In genomic region chr1:64817364-64817763, GRCh38 we compare ENCODE assay signal across 3 cellular contexts.
DNase-seq lines count a peak whose midpoint lies in the region; ATAC-seq, FAIRE-seq and TF ChIP-seq lines count a peak whose summit lies in the region.
"Not testable (repeated sequence)": the region's sequence is repeated elsewhere in the genome, so short reads cannot be mapped to it uniquely, and the experiment has no call there.

No MANE protein-coding gene starts in this region.

- H3K4me1 Mint-ChIP-seq in T-helper 17 cell: not testable (repeated sequence)

- not testable (repeated sequence) for H3K27me3 ChIP-seq in K562 (ENCODE audit: control insufficient read depth in 2 of 2, insufficient read depth in 2 of 2, low read length in 2 of 2)

- not testable (repeated sequence) for H3K27ac ChIP-seq in HEK293 (ENCODE audit: extremely low read depth, low read depth, low read length); K562 (ENCODE audit: extremely low read depth, low read depth, low read length)

- not testable (repeated sequence) for ATAC-seq in T-helper 17 cell, K562

- not testable (repeated sequence) for H3K36me3 Mint-ChIP-seq in T-helper 17 cell (ENCODE audit: low read depth)

- H2AFZ ChIP-seq in K562 (ENCODE audit: low read depth, low read length): not testable (repeated sequence)

- CTCF ChIA-PET in HEK293 (lab: Yijun Ruan, JAX); K562 (lab: Yijun Ruan, JAX; ENCODE audit: low intra/inter-chr PET ratio): not testable (repeated sequence)

- not testable (repeated sequence) for TF ChIP-seq EP300 in K562 (IDR thresholded peaks at IDR 0.05; ENCODE audit: low read length)

- intact Hi-C loops in K562 (cut with micrococcal nuclease): not testable (repeated sequence)

- 39% methylated on average over 5 of the region's 5 CpGs for WGBS in K562 (ENCODE audit: insufficient coverage, low coverage, missing lambda C conversion rate)

- not testable (repeated sequence) for H3K9me3 ChIP-seq in HEK293 (ENCODE audit: control insufficient read depth, insufficient read depth, low read depth, low read length); T-helper 17 cell (ENCODE audit: control insufficient read depth, low read length, poor library complexity, severe bottlenecking); K562 (replicated peaks; ENCODE audit: control insufficient read depth, insufficient read depth, low read depth, low read length)

- TF ChIP-seq POLR2A in K562 (conservative IDR thresholded peaks at IDR 0.05): not testable (repeated sequence)

- not testable (repeated sequence) for H3K9ac ChIP-seq in K562 (ENCODE audit: insufficient read depth in 1 of 2, low read depth in 2 of 2, low read length in 2 of 2)

- BruUV-seq in K562 (replicated peaks; lab: Mats Ljungman, UMichigan): not testable (repeated sequence)

- H3K36me3 ChIP-seq in HEK293 (ENCODE audit: control insufficient read depth in 2 of 2, insufficient read depth in 1 of 2, low read length in 2 of 2): peaks cover 3 to 18% of the 10 kb centered on the region in 2 experiments
- not testable (repeated sequence) for H3K36me3 ChIP-seq in K562 (ENCODE audit: control insufficient read depth, insufficient read depth, low read length)

- in situ Hi-C loops in K562 (cut with MboI): not testable (repeated sequence)

- H3K4me1 ChIP-seq in HEK293 (ENCODE audit: control insufficient read depth, insufficient read depth, low read length); K562 (replicated peaks in 1 of 2; ENCODE audit: control insufficient read depth in 2 of 2, insufficient read depth in 2 of 2, low read length in 2 of 2): not testable (repeated sequence)

- POLR2A ChIA-PET in HEK293 (lab: Yijun Ruan, JAX); K562 (lab: Yijun Ruan, JAX): not testable (repeated sequence)

- H4K20me1 ChIP-seq in K562 (replicated peaks; ENCODE audit: control insufficient read depth, insufficient read depth, low read length): not testable (repeated sequence)

- not testable (repeated sequence) for FAIRE-seq in K562 (lab: Jason Lieb, UNC)

- not testable (repeated sequence) for H3K27me3 Mint-ChIP-seq in T-helper 17 cell

- not testable (repeated sequence) for DNase-seq in T-helper 17 cell; K562 (ENCODE audit: extremely low read depth in 1 of 4, low spot score in 3 of 4)

- H3K79me2 ChIP-seq in K562 (ENCODE audit: control insufficient read depth, insufficient read depth, low read length): not testable (repeated sequence)

- peak overlapping the region; percentile 31 for H3K4me3 Mint-ChIP-seq in T-helper 17 cell

- not testable (repeated sequence) for H3K4me3 ChIP-seq in HEK293 (ENCODE audit: low read depth, low read length); K562

- H3K27ac Mint-ChIP-seq in T-helper 17 cell: not testable (repeated sequence)

- H3K9me1 ChIP-seq in K562 (ENCODE audit: control insufficient read depth, insufficient read depth, low read length): not testable (repeated sequence)

- TF ChIP-seq RAD21 in K562 (CRISPR knock-in tag; conservative IDR thresholded peaks at IDR 0.05 in 1 of 2, IDR thresholded peaks at IDR 0.05 in 1 of 2): not testable (repeated sequence)

- not testable (repeated sequence) for H3K4me2 ChIP-seq in K562 (ENCODE audit: insufficient read depth, low read length)

- not testable (repeated sequence) for TF ChIP-seq CTCF in HEK293 (tag by site-specific recombination; IDR thresholded peaks at IDR 0.05); K562 (IDR thresholded peaks at IDR 0.05 in 2 of 3, conservative IDR thresholded peaks at IDR 0.05 in 1 of 3; ENCODE audit: insufficient read depth in 2 of 3, low read depth in 1 of 3, low read length in 3 of 3)

TF ChIP-seq in HEK293, 187 proteins besides CTCF, POLR2A, EP300 and RAD21:
- TF ChIP-seq ZNF146 (tag by site-specific recombination; IDR thresholded peaks at IDR 0.05) (peak; percentile 96), ZNF280D (tag by site-specific recombination; IDR thresholded peaks at IDR 0.05) (0 out of 2 replicates have a peak, but pooled peaks have one; percentile 47)
TF ChIP-seq in HEK293: peak in this region for 2; not testable (repeated sequence) for 185.

TF ChIP-seq in K562, 482 proteins besides CTCF, POLR2A, EP300 and RAD21:
- peak; percentile 95 for TF ChIP-seq ZNF146 (CRISPR knock-in tag; IDR thresholded peaks at IDR 0.05; ENCODE audit: unreplicated experiment)
